ENCODE assay signal across 1 cellular context in genomic region chr2:202039278-202040100, GRCh38.
TF ChIP-seq lines count a peak whose summit lies in the region.

No MANE protein-coding gene starts in this region.

TF ChIP-seq in SK-N-SH treated with all-trans-retinoic acid at 6 μM for 48 hours, 23 proteins besides CTCF, POLR2A, EP300 and RAD21 (continued from another document):
- TF ChIP-seq BACH2 (CRISPR knock-in tag; IDR thresholded peaks at IDR 0.05; ENCODE audit: borderline replicate concordance) (no peak), PPARA (CRISPR knock-in tag; IDR thresholded peaks at IDR 0.05; ENCODE audit: borderline replicate concordance) (no peak)
